ENCODE assay signal across 8 cellular contexts in the genomic region with DNA sequence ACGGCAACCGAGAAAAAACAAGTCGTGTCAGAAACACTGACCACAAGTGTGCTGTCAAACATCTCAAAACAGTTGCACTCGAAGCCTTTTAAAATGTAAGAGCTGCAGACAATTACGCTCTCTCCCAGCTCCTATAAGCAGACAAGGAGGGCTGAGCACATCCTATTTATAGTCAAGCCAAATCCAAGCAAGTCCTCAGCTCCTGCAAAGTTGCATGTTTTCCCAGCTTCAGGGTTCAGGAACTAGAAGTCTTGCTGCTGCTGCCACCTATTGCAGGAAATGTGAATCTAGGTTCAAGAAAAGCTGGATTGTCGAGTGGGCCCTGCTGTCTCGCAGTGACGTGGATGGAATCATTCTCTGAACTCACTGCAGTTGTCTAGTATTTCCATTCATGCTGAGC. TPM values are rescaled to one million over a fixed set of nuclear protein-coding genes. Genes with fewer than 3 reads are reported as not detected.
DNase-seq lines count a peak whose midpoint lies in the region; ATAC-seq and TF ChIP-seq lines count a peak whose summit lies in the region.

No MANE protein-coding gene starts in this region.

- CTCF ChIA-PET in CD8-positive, alpha-beta T cell (lab: Charles Lee): no interaction called here
- CTCF ChIA-PET in naive thymus-derived CD4-positive, alpha-beta T cell (lab: Charles Lee): no interaction called here
- CTCF ChIA-PET in activated CD4-positive, alpha-beta T cell treated with anti-CD3 and anti-CD28 coated beads for 36 hours (lab: Charles Lee): no interaction called here

- peaks cover 19% of the 10 kb centered on the region for H3K27me3 Mint-ChIP-seq in CD8-positive, alpha-beta T cell (ENCODE audit: low read depth)
- peaks cover 9 to 33% (median 14%) of the 10 kb centered on the region in 5 donors for H3K27me3 Mint-ChIP-seq in naive thymus-derived CD4-positive, alpha-beta T cell
- peaks cover 22% of the 10 kb centered on the region for H3K27me3 Mint-ChIP-seq in activated CD4-positive, alpha-beta T cell treated with anti-CD3 and anti-CD28 coated beads for 36 hours

- POLR2A ChIA-PET in CD8-positive, alpha-beta T cell (lab: Charles Lee): no interaction called here
- POLR2A ChIA-PET in naive thymus-derived CD4-positive, alpha-beta T cell (lab: Charles Lee): no interaction called here
- POLR2A ChIA-PET in activated CD4-positive, alpha-beta T cell treated with anti-CD3 and anti-CD28 coated beads for 36 hours (lab: Charles Lee): no interaction called here

- H3K9me3 Mint-ChIP-seq in CD8-positive, alpha-beta T cell: peaks cover 11% of the 10 kb centered on the region
- H3K9me3 Mint-ChIP-seq in naive thymus-derived CD4-positive, alpha-beta T cell: peaks cover 0 to 23% (median 13%) of the 10 kb centered on the region in 11 donors
- H3K9me3 Mint-ChIP-seq in activated CD4-positive, alpha-beta T cell treated with anti-CD3 and anti-CD28 coated beads for 36 hours (ENCODE audit: low read depth): peaks cover 12% of the 10 kb centered on the region

- peaks cover 7% of the 10 kb centered on the region for H3K9me3 ChIP-seq in CD8-positive, alpha-beta T cell (ENCODE audit: low read length)
- peaks cover 0 to 9% (median 0%) of the 10 kb centered on the region in 3 experiments for H3K9me3 ChIP-seq in naive thymus-derived CD4-positive, alpha-beta T cell (ENCODE audit: control insufficient read depth in 2 of 3, low read length in 3 of 3)
- no peaks in the 10 kb centered on the region for H3K9me3 ChIP-seq in HAP-1

- intact Hi-C loops in CD8-positive, alpha-beta T cell (cut with DNase I, micrococcal nuclease): no loop called here
- intact Hi-C loops in naive thymus-derived CD4-positive, alpha-beta T cell (cut with micrococcal nuclease): no loop called here
- intact Hi-C loops in activated CD4-positive, alpha-beta T cell treated with anti-CD3 and anti-CD28 coated beads for 36 hours (cut with DNase I, micrococcal nuclease): no loop called here

- TF ChIP-seq CTCF in AG09319 (IDR thresholded peaks at IDR 0.05; ENCODE audit: low read depth, low read length): peak; percentile 74
- TF ChIP-seq CTCF in astrocyte of the spinal cord (IDR thresholded peaks at IDR 0.05; ENCODE audit: low read depth, low read length): peak; percentile 40
- no peak for TF ChIP-seq CTCF in CD8-positive, alpha-beta T cell (IDR thresholded peaks at IDR 0.05)

- no peaks in the 10 kb centered on the region for H3K4me1 Mint-ChIP-seq in CD8-positive, alpha-beta T cell (ENCODE audit: low read depth)
- no peaks in the 10 kb centered on the region for H3K4me1 Mint-ChIP-seq in naive thymus-derived CD4-positive, alpha-beta T cell
- no peaks in the 10 kb centered on the region for H3K4me1 Mint-ChIP-seq in activated CD4-positive, alpha-beta T cell treated with anti-CD3 and anti-CD28 coated beads for 36 hours

- no peaks in the 10 kb centered on the region for H3K36me3 Mint-ChIP-seq in CD8-positive, alpha-beta T cell
- H3K36me3 Mint-ChIP-seq in naive thymus-derived CD4-positive, alpha-beta T cell: peaks cover 0 to 14% (median 5%) of the 10 kb centered on the region in 5 donors
- peaks cover 7% of the 10 kb centered on the region for H3K36me3 Mint-ChIP-seq in activated CD4-positive, alpha-beta T cell treated with anti-CD3 and anti-CD28 coated beads for 36 hours (ENCODE audit: low read depth)

- H3K27ac Mint-ChIP-seq in CD8-positive, alpha-beta T cell: no peak overlapping the region
- no peak overlapping the region for H3K27ac Mint-ChIP-seq in naive thymus-derived CD4-positive, alpha-beta T cell
- H3K27ac Mint-ChIP-seq in activated CD4-positive, alpha-beta T cell treated with anti-CD3 and anti-CD28 coated beads for 36 hours: no peak overlapping the region

- in situ Hi-C loops in astrocyte of the spinal cord (cut with HindIII; ENCODE audit: low sequenced_read_pairs): no loop called here
- in situ Hi-C loops in HAP-1 (cut with MboI; ENCODE audit: low sequenced_read_pairs): no loop called here

- H3K4me3 Mint-ChIP-seq in CD8-positive, alpha-beta T cell: no peak overlapping the region
- no peak overlapping the region for H3K4me3 Mint-ChIP-seq in naive thymus-derived CD4-positive, alpha-beta T cell
- H3K4me3 Mint-ChIP-seq in activated CD4-positive, alpha-beta T cell treated with anti-CD3 and anti-CD28 coated beads for 36 hours: no peak overlapping the region

- ATAC-seq in CD8-positive, alpha-beta T cell: no peak
- ATAC-seq in naive thymus-derived CD4-positive, alpha-beta T cell: no peak
- no peak for ATAC-seq in activated CD4-positive, alpha-beta T cell treated with anti-CD3 and anti-CD28 coated beads for 36 hours

- H3K4me3 ChIP-seq in astrocyte of the spinal cord (ENCODE audit: low read depth, low read length): no peak overlapping the region
- H3K4me3 ChIP-seq in CD8-positive, alpha-beta T cell (ENCODE audit: low read depth, low read length): no peak overlapping the region
- no peak overlapping the region for H3K4me3 ChIP-seq in naive thymus-derived CD4-positive, alpha-beta T cell (ENCODE audit: low read length)
- no peak overlapping the region for H3K4me3 ChIP-seq in HAP-1

- no peaks in the 10 kb centered on the region for H3K27me3 ChIP-seq in CD8-positive, alpha-beta T cell (ENCODE audit: insufficient read depth, low read length)
- peaks cover 0 to 5% of the 10 kb centered on the region in 2 donors for H3K27me3 ChIP-seq in naive thymus-derived CD4-positive, alpha-beta T cell (ENCODE audit: control insufficient read depth in 2 of 2, insufficient read depth in 2 of 2, low read length in 2 of 2)
- peaks cover 13% of the 10 kb centered on the region for H3K27me3 ChIP-seq in HAP-1 (ENCODE audit: low read depth)

- no peaks in the 10 kb centered on the region for H3K4me1 ChIP-seq in CD8-positive, alpha-beta T cell (ENCODE audit: insufficient read depth, low read length)
- H3K4me1 ChIP-seq in naive thymus-derived CD4-positive, alpha-beta T cell (ENCODE audit: control insufficient read depth in 2 of 2, insufficient read depth in 2 of 2, low read length in 2 of 2): no peaks in the 10 kb centered on the region
- H3K4me1 ChIP-seq in HAP-1: no peaks in the 10 kb centered on the region

- peak; percentile 52 for DNase-seq in AG09319 (ENCODE audit: extremely low read depth, low read depth)
- DNase-seq in HuH-7 (ENCODE audit: low spot score): peak; percentile 17
- peak; percentile 29 for DNase-seq in astrocyte of the spinal cord (ENCODE audit: low read depth, low spot score)
- peak; percentile 28 for DNase-seq in kidney tubule cell (ENCODE audit: low spot score)
- no peak for DNase-seq in CD8-positive, alpha-beta T cell
- no peak for DNase-seq in naive thymus-derived CD4-positive, alpha-beta T cell
- DNase-seq in HAP-1 (ENCODE audit: low spot score in 2 of 2): no peak
- no peak for DNase-seq in activated CD4-positive, alpha-beta T cell treated with anti-CD3 and anti-CD28 coated beads for 36 hours

- H3K36me3 ChIP-seq in CD8-positive, alpha-beta T cell (ENCODE audit: insufficient read depth, low read length): no peaks in the 10 kb centered on the region
- H3K36me3 ChIP-seq in naive thymus-derived CD4-positive, alpha-beta T cell (ENCODE audit: control insufficient read depth in 2 of 3, insufficient read depth in 3 of 3, low read length in 3 of 3): no peaks in the 10 kb centered on the region
- H3K36me3 ChIP-seq in HAP-1 (replicated peaks): no peaks in the 10 kb centered on the region

- no peak overlapping the region for H3K27ac ChIP-seq in CD8-positive, alpha-beta T cell (ENCODE audit: low read depth, low read length)
- H3K27ac ChIP-seq in naive thymus-derived CD4-positive, alpha-beta T cell (ENCODE audit: low read depth, low read length): no peak overlapping the region

RNA-seq across cellular contexts. Expression of a gene that starts 15.5 kb away (rescaled TPM):
- under 1 TPM in 1 of 2 experiments, not detected in 1; 0.22 TPM for total RNA-seq in CD8-positive, alpha-beta T cell
- total RNA-seq in naive thymus-derived CD4-positive, alpha-beta T cell: 1 to 10 TPM in 2 of 5 experiments, under 1 TPM in 2, not detected in 1; 0.16 to 1.4 (median 0.90) TPM
- polyA plus RNA-seq in naive thymus-derived CD4-positive, alpha-beta T cell: under 1 TPM; 0.08 to 0.11 TPM
- total RNA-seq in activated CD4-positive, alpha-beta T cell treated with anti-CD3 and anti-CD28 coated beads for 36 hours: under 1 TPM; 0.56 to 0.71 TPM

Comparison
In these comparisons a context has a peak if more than half of its experiments do, and no peak if none do; other contexts are left out.
1. DNase-seq: peak in AG09319 (single experiment), HuH-7 (single experiment), astrocyte of the spinal cord (single experiment) and kidney tubule cell (single experiment); none in CD8-positive, alpha-beta T cell (0 of 7), naive thymus-derived CD4-positive, alpha-beta T cell (0 of 9), HAP-1 (0 of 2) and activated CD4-positive, alpha-beta T cell treated with anti-CD3 and anti-CD28 coated beads for 36 hours (single experiment).